Comparison of ENCODE assay signal across 1 cellular context in genomic region chr3:107938128-107938527, GRCh38.
TF ChIP-seq lines count a peak whose summit lies in the region.

No MANE protein-coding gene starts in this region.

TF ChIP-seq in WTC11, 78 proteins besides CTCF, POLR2A, EP300 and RAD21 (continued from another document):
- TF ChIP-seq ZNF425 (CRISPR knock-in tag; conservative IDR thresholded peaks at IDR 0.05) (no peak), ZNF396 (CRISPR knock-in tag; IDR thresholded peaks at IDR 0.05; ENCODE audit: borderline replicate concordance) (no peak), SMAD4 (CRISPR knock-in tag; IDR thresholded peaks at IDR 0.05) (no peak), SP1 (CRISPR knock-in tag; conservative IDR thresholded peaks at IDR 0.05) (no peak)
